ENCODE assay signal across 29 cellular contexts in genomic region chr5:10985711-10986110, GRCh38.
DNase-seq lines count a peak whose midpoint lies in the region; ATAC-seq lines count a peak whose summit lies in the region.
"Had no signal": no experiment of that assay in that cellular context is flagged by ENCODE, and none has a peak within 500 bp of the region (broad histone marks: within the 10 kb centered on the region; RNA-seq: fewer than 3 reads in every experiment).

No MANE protein-coding gene starts in this region.

- H3K27me3 Mint-ChIP-seq in activated CD4-positive, alpha-beta T cell treated with anti-CD3 and anti-CD28 coated beads, Interleukin-2, amount 10 ng/mL, durations not matched to agents 24 days and 14 days, result peaks cover 4% of the 10 kb centered on the region

- no peak overlapping the region for H3K4me3 Mint-ChIP-seq in activated CD4-positive, alpha-beta T cell treated with anti-CD3 and anti-CD28 coated beads, Interleukin-2, amount 10 ng/mL, durations not matched to agents 24 days and 14 days
- H3K4me3 Mint-ChIP-seq: activated T-cell treated with anti-CD3 and anti-CD28 coated beads, Interleukin-2, amount 50 U/mL, for 72 hours; CD4-positive, alpha-beta T cell; naive thymus-derived CD8-positive, alpha-beta T cell had no signal

- peak; percentile 67 for ATAC-seq in GM18502 (IDR thresholded peaks at IDR 0.05; ENCODE audit: poor library complexity, unreplicated experiment)
- ATAC-seq in GM19395 (IDR thresholded peaks at IDR 0.05; ENCODE audit: unreplicated experiment), result peak; percentile 41
- peak; percentile 51 for ATAC-seq in HG02870 (IDR thresholded peaks at IDR 0.05; ENCODE audit: unreplicated experiment)
- peak; percentile 36 for ATAC-seq in HG03521 (IDR thresholded peaks at IDR 0.05; ENCODE audit: unreplicated experiment)
- no peak for ATAC-seq in GM21737 (IDR thresholded peaks at IDR 0.05; ENCODE audit: unreplicated experiment)
- ATAC-seq: A549; activated T-cell treated with anti-CD3 and anti-CD28 coated beads, Interleukin-2, amount 50 U/mL, for 72 hours; K562; naive thymus-derived CD8-positive, alpha-beta T cell had no signal

- H3K27ac Mint-ChIP-seq in activated CD4-positive, alpha-beta T cell treated with anti-CD3 and anti-CD28 coated beads, Interleukin-2, amount 10 ng/mL, durations not matched to agents 24 days and 14 days, result no peak overlapping the region
- H3K27ac Mint-ChIP-seq: activated T-cell treated with anti-CD3 and anti-CD28 coated beads, Interleukin-2, amount 50 U/mL, for 72 hours; CD4-positive, alpha-beta T cell; naive thymus-derived CD8-positive, alpha-beta T cell had no signal

- H3K4me1 Mint-ChIP-seq in activated CD4-positive, alpha-beta T cell treated with anti-CD3 and anti-CD28 coated beads, Interleukin-2, amount 10 ng/mL, durations not matched to agents 24 days and 14 days, result peaks cover 7% of the 10 kb centered on the region

- DNase-seq in HK-2 (ENCODE audit: unreplicated experiment) (no peak), inferior parietal cortex (ENCODE audit: extremely low spot score) (no peak)
- DNase-seq in activated CD4-positive, alpha-beta T cell treated with anti-CD3 and anti-CD28 coated beads, Interleukin-2, amount 10 ng/mL, durations not matched to agents 24 days and 14 days, result no peak
- DNase-seq: activated CD4-positive, alpha-beta T cell treated with anti-CD3 and anti-CD28 coated beads, Interleukin-2, amount 50 U/mL, for 4 hours; activated CD4-positive, CD25-positive, alpha-beta regulatory T cell; activated naive CD4-positive, alpha-beta T cell; activated T-cell treated with anti-CD3 and anti-CD28 coated beads, Interleukin-2, amount 50 U/mL, for 72 hours; AML-193; CD4-positive, alpha-beta T cell; cerebellar nuclear complex; dorsolateral prefrontal cortex; HCEC 1CT; midbrain; naive thymus-derived CD8-positive, alpha-beta T cell; NCI-H1105 treated with DMSO at 0.1 percent for 48 hours; NCI-H2029 treated with DMSO at 0.1 percent for 48 hours; NCI-H2227 treated with DMSO at 0.1 percent for 48 hours; NCI-H748 treated with DMSO at 0.1 percent for 48 hours; occipital lobe; stimulated activated CD8-positive, alpha-beta memory T cell treated with anti-CD3 and anti-CD28 coated beads, Interleukin-4, amount 100 ng/mL, for 48 hours; T-helper 1 cell; transverse colon had no signal

- H3K36me3 Mint-ChIP-seq in activated CD4-positive, alpha-beta T cell treated with anti-CD3 and anti-CD28 coated beads, Interleukin-2, amount 10 ng/mL, durations not matched to agents 24 days and 14 days (ENCODE audit: low read depth), result no peaks in the 10 kb centered on the region
- H3K36me3 Mint-ChIP-seq: naive thymus-derived CD8-positive, alpha-beta T cell had no signal

- intact Hi-C loops in activated CD4-positive, alpha-beta T cell treated with anti-CD3 and anti-CD28 coated beads, Interleukin-2, amount 10 ng/mL, durations not matched to agents 24 days and 14 days (cut with micrococcal nuclease), result no loop called here

- no peaks in the 10 kb centered on the region for H3K9me3 Mint-ChIP-seq in activated CD4-positive, alpha-beta T cell treated with anti-CD3 and anti-CD28 coated beads, Interleukin-2, amount 10 ng/mL, durations not matched to agents 24 days and 14 days
- H3K9me3 Mint-ChIP-seq: activated T-cell treated with anti-CD3 and anti-CD28 coated beads, Interleukin-2, amount 50 U/mL, for 72 hours; CD4-positive, alpha-beta T cell; naive thymus-derived CD8-positive, alpha-beta T cell had no signal
